ENCODE assay signal across 1 cellular context in the genomic region with DNA sequence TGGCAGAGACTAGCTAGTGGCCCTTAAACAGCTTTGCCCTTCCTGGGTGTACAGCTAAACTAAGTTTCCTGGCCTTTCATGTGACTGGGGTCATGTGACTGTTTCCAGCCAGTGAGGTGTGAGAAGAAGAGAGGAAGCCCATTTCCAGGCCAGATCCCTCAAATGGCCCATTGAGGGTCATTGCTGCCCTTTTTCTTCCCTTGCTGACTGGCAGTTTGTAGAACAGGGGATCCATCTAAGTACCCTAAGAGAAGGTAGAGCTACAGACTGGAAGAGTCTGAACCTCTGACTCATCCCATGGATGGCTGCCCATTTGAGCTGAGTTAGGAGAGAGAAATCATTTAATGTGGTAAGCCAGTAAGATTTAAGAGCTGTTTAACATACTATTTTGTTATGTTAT.
TF ChIP-seq lines count a peak whose summit lies in the region.

No MANE protein-coding gene starts in this region.

TF ChIP-seq in K562, 482 proteins besides CTCF, POLR2A, EP300 and RAD21 (continues in another document):
- peak; percentile 96 for TF ChIP-seq TOE1 (IDR thresholded peaks at IDR 0.05; ENCODE audit: borderline replicate concordance)
- TF ChIP-seq TOE1 (CRISPR knock-in tag; IDR thresholded peaks at IDR 0.05; ENCODE audit: borderline replicate concordance, low read depth) = no peak
- peak; percentile 89 for TF ChIP-seq ZNF175 (CRISPR knock-in tag; IDR thresholded peaks at IDR 0.05; ENCODE audit: low read depth)
- TF ChIP-seq, protein P1, sequence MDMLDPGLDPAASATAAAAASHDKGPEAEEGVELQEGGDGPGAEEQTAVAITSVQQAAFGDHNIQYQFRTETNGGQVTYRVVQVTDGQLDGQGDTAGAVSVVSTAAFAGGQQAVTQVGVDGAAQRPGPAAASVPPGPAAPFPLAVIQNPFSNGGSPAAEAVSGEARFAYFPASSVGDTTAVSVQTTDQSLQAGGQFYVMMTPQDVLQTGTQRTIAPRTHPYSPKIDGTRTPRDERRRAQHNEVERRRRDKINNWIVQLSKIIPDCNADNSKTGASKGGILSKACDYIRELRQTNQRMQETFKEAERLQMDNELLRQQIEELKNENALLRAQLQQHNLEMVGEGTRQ (CRISPR knock-in tag; IDR thresholded peaks at IDR 0.05) = peak; percentile 92
- no peak for TF ChIP-seq POLR2B (IDR thresholded peaks at IDR 0.05; ENCODE audit: low read depth, partially characterized antibody)
- 0 out of 2 replicates have a peak, but pooled peaks have one; percentile 62 for TF ChIP-seq POLR2AphosphoS2 (IDR thresholded peaks at IDR 0.05; ENCODE audit: low read length)
- no peak for TF ChIP-seq ZFP1 (CRISPR knock-in tag; IDR thresholded peaks at IDR 0.05)
- TF ChIP-seq, protein P2, sequence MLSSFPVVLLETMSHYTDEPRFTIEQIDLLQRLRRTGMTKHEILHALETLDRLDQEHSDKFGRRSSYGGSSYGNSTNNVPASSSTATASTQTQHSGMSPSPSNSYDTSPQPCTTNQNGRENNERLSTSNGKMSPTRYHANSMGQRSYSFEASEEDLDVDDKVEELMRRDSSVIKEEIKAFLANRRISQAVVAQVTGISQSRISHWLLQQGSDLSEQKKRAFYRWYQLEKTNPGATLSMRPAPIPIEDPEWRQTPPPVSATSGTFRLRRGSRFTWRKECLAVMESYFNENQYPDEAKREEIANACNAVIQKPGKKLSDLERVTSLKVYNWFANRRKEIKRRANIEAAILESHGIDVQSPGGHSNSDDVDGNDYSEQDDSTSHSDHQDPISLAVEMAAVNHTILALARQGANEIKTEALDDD (IDR thresholded peaks at IDR 0.05) = 0 out of 2 replicates have a peak, but pooled peaks have one; percentile 31
- TF ChIP-seq, protein P3, sequence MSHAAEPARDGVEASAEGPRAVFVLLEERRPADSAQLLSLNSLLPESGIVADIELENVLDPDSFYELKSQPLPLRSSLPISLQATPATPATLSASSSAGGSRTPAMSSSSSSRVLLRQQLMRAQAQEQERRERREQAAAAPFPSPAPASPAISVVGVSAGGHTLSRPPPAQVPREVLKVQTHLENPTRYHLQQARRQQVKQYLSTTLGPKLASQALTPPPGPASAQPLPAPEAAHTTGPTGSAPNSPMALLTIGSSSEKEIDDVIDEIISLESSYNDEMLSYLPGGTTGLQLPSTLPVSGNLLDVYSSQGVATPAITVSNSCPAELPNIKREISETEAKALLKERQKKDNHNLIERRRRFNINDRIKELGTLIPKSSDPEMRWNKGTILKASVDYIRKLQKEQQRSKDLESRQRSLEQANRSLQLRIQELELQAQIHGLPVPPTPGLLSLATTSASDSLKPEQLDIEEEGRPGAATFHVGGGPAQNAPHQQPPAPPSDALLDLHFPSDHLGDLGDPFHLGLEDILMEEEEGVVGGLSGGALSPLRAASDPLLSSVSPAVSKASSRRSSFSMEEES (CRISPR knock-in tag; IDR thresholded peaks at IDR 0.05) = peak; percentile 98
- TF ChIP-seq FOXK2 (conservative IDR thresholded peaks at IDR 0.05 in 1 of 2, IDR thresholded peaks at IDR 0.05 in 1 of 2; ENCODE audit: low read depth in 2 of 2) = 0 out of 4 replicates have a peak, but pooled peaks of 1 of the 2 experiments have one; percentile 40
- peak; percentile 40; the same call in 1 of the 2 replicates for TF ChIP-seq POLR2H (tag; IDR thresholded peaks at IDR 0.05; ENCODE audit: low read depth)
- TF ChIP-seq ZNF23 (CRISPR knock-in tag; IDR thresholded peaks at IDR 0.05) = 0 out of 2 replicates have a peak, but pooled peaks have one; percentile 18
- TF ChIP-seq, protein P4, sequence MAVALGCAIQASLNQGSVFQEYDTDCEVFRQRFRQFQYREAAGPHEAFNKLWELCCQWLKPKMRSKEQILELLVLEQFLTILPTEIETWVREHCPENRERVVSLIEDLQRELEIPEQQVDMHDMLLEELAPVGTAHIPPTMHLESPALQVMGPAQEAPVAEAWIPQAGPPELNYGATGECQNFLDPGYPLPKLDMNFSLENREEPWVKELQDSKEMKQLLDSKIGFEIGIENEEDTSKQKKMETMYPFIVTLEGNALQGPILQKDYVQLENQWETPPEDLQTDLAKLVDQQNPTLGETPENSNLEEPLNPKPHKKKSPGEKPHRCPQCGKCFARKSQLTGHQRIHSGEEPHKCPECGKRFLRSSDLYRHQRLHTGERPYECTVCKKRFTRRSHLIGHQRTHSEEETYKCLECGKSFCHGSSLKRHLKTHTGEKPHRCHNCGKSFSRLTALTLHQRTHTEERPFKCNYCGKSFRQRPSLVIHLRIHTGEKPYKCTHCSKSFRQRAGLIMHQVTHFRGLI (CRISPR knock-in tag; IDR thresholded peaks at IDR 0.05) = 0 out of 2 replicates have a peak, but pooled peaks have one; percentile 41
- peak; percentile 39 for TF ChIP-seq NFYB (IDR thresholded peaks at IDR 0.05; ENCODE audit: extremely low read depth, insufficient read length)
- TF ChIP-seq, protein P5, sequence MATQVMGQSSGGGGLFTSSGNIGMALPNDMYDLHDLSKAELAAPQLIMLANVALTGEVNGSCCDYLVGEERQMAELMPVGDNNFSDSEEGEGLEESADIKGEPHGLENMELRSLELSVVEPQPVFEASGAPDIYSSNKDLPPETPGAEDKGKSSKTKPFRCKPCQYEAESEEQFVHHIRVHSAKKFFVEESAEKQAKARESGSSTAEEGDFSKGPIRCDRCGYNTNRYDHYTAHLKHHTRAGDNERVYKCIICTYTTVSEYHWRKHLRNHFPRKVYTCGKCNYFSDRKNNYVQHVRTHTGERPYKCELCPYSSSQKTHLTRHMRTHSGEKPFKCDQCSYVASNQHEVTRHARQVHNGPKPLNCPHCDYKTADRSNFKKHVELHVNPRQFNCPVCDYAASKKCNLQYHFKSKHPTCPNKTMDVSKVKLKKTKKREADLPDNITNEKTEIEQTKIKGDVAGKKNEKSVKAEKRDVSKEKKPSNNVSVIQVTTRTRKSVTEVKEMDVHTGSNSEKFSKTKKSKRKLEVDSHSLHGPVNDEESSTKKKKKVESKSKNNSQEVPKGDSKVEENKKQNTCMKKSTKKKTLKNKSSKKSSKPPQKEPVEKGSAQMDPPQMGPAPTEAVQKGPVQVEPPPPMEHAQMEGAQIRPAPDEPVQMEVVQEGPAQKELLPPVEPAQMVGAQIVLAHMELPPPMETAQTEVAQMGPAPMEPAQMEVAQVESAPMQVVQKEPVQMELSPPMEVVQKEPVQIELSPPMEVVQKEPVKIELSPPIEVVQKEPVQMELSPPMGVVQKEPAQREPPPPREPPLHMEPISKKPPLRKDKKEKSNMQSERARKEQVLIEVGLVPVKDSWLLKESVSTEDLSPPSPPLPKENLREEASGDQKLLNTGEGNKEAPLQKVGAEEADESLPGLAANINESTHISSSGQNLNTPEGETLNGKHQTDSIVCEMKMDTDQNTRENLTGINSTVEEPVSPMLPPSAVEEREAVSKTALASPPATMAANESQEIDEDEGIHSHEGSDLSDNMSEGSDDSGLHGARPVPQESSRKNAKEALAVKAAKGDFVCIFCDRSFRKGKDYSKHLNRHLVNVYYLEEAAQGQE (CRISPR knock-in tag; IDR thresholded peaks at IDR 0.05; ENCODE audit: low read depth) = 0 out of 2 replicates have a peak, but pooled peaks have one; percentile 51
- no peak for TF ChIP-seq NR2C2 (CRISPR knock-in tag; IDR thresholded peaks at IDR 0.05)
- 0 out of 2 replicates have a peak, but pooled peaks have one; percentile 43 for TF ChIP-seq NR2C2 (tag; IDR thresholded peaks at IDR 0.05)
- TF ChIP-seq CSDE1 (IDR thresholded peaks at IDR 0.05) = no peak
- TF ChIP-seq, protein P6, sequence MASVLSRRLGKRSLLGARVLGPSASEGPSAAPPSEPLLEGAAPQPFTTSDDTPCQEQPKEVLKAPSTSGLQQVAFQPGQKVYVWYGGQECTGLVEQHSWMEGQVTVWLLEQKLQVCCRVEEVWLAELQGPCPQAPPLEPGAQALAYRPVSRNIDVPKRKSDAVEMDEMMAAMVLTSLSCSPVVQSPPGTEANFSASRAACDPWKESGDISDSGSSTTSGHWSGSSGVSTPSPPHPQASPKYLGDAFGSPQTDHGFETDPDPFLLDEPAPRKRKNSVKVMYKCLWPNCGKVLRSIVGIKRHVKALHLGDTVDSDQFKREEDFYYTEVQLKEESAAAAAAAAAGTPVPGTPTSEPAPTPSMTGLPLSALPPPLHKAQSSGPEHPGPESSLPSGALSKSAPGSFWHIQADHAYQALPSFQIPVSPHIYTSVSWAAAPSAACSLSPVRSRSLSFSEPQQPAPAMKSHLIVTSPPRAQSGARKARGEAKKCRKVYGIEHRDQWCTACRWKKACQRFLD (CRISPR knock-in tag; IDR thresholded peaks at IDR 0.05) = peak; percentile 55; the same call in 1 of the 2 replicates
- TF ChIP-seq FOS (IDR thresholded peaks at IDR 0.05; ENCODE audit: extremely low read depth, insufficient read length) = peak; percentile 43
- peak; percentile 41; the same call in 1 of the 2 replicates for TF ChIP-seq DMBX1 (CRISPR knock-in tag; IDR thresholded peaks at IDR 0.05; ENCODE audit: borderline replicate concordance)
- TF ChIP-seq C11orf30 (IDR thresholded peaks at IDR 0.05; ENCODE audit: low read depth) = peak; percentile 23; the same call in 1 of the 2 replicates
- TF ChIP-seq CBFA2T2 (conservative IDR thresholded peaks at IDR 0.05) = peak; percentile 84
- peak; percentile 32; the same call in 1 of the 2 replicates for TF ChIP-seq FOSL1 (tag; conservative IDR thresholded peaks at IDR 0.05)
- no peak for TF ChIP-seq ARID2 (IDR thresholded peaks at IDR 0.05)
- TF ChIP-seq ZNF347 (CRISPR knock-in tag; IDR thresholded peaks at IDR 0.05; ENCODE audit: low read depth) = no peak
- TF ChIP-seq GABPB1 (CRISPR knock-in tag; IDR thresholded peaks at IDR 0.05) = peak; percentile 32; the same call in 1 of the 2 replicates
- TF ChIP-seq, protein P7, sequence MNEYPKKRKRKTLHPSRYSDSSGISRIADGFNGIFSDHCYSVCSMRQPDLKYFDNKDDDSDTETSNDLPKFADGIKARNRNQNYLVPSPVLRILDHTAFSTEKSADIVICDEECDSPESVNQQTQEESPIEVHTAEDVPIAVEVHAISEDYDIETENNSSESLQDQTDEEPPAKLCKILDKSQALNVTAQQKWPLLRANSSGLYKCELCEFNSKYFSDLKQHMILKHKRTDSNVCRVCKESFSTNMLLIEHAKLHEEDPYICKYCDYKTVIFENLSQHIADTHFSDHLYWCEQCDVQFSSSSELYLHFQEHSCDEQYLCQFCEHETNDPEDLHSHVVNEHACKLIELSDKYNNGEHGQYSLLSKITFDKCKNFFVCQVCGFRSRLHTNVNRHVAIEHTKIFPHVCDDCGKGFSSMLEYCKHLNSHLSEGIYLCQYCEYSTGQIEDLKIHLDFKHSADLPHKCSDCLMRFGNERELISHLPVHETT (CRISPR knock-in tag; conservative IDR thresholded peaks at IDR 0.05 in 1 of 2, IDR thresholded peaks at IDR 0.05 in 1 of 2) = 0 out of 4 replicates have a peak, but pooled peaks of 1 of the 2 experiments have one; percentile 39
- TF ChIP-seq CHD4 (IDR thresholded peaks at IDR 0.05; ENCODE audit: insufficient read depth, insufficient replicate concordance, low read depth, low read length, poor library complexity, severe bottlenecking) = no peak
- peak; percentile 91 for TF ChIP-seq PHF20 (IDR thresholded peaks at IDR 0.05; ENCODE audit: partially characterized antibody)
- peak; percentile 72; the same call in 1 of the 2 replicates for TF ChIP-seq ZNF584 (CRISPR knock-in tag; IDR thresholded peaks at IDR 0.05; ENCODE audit: low read depth)
- 0 out of 2 replicates have a peak, but pooled peaks have one; percentile 68 for TF ChIP-seq ZNF589 (CRISPR knock-in tag; IDR thresholded peaks at IDR 0.05; ENCODE audit: low read depth)
- TF ChIP-seq L3MBTL2 (IDR thresholded peaks at IDR 0.05) = peak; percentile 46; the same call in 1 of the 2 replicates
- TF ChIP-seq ZNF79 (CRISPR knock-in tag; IDR thresholded peaks at IDR 0.05; ENCODE audit: low read depth) = peak; percentile 45; the same call in 1 of the 2 replicates
- peak; percentile 8; the same call in 1 of the 2 replicates for TF ChIP-seq CXXC5 (CRISPR knock-in tag; IDR thresholded peaks at IDR 0.05)
- TF ChIP-seq, protein P8, sequence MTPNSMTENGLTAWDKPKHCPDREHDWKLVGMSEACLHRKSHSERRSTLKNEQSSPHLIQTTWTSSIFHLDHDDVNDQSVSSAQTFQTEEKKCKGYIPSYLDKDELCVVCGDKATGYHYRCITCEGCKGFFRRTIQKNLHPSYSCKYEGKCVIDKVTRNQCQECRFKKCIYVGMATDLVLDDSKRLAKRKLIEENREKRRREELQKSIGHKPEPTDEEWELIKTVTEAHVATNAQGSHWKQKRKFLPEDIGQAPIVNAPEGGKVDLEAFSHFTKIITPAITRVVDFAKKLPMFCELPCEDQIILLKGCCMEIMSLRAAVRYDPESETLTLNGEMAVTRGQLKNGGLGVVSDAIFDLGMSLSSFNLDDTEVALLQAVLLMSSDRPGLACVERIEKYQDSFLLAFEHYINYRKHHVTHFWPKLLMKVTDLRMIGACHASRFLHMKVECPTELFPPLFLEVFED (CRISPR knock-in tag; conservative IDR thresholded peaks at IDR 0.05) = no peak
- no peak for TF ChIP-seq NR2C1 (IDR thresholded peaks at IDR 0.05)
- no peak for TF ChIP-seq NR2C1 (tag; IDR thresholded peaks at IDR 0.05)
- TF ChIP-seq, protein P9, sequence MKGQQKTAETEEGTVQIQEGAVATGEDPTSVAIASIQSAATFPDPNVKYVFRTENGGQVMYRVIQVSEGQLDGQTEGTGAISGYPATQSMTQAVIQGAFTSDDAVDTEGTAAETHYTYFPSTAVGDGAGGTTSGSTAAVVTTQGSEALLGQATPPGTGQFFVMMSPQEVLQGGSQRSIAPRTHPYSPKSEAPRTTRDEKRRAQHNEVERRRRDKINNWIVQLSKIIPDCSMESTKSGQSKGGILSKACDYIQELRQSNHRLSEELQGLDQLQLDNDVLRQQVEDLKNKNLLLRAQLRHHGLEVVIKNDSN (CRISPR knock-in tag; IDR thresholded peaks at IDR 0.05) = peak; percentile 92
- TF ChIP-seq HCFC1 (IDR thresholded peaks at IDR 0.05; ENCODE audit: low read depth, low read length) = 0 out of 2 replicates have a peak, but pooled peaks have one; percentile 8
- TF ChIP-seq ELF1 (tag; IDR thresholded peaks at IDR 0.05) = peak; percentile 45; the same call in 1 of the 2 replicates
- peak; percentile 22; the same call in 1 of the 2 replicates for TF ChIP-seq ERF (CRISPR knock-in tag; IDR thresholded peaks at IDR 0.05)
- no peak for TF ChIP-seq PHTF2 (CRISPR knock-in tag; IDR thresholded peaks at IDR 0.05)
- TF ChIP-seq RAD51 (IDR thresholded peaks at IDR 0.05; ENCODE audit: borderline replicate concordance, low read depth) = peak; percentile 96
- TF ChIP-seq, protein P10, sequence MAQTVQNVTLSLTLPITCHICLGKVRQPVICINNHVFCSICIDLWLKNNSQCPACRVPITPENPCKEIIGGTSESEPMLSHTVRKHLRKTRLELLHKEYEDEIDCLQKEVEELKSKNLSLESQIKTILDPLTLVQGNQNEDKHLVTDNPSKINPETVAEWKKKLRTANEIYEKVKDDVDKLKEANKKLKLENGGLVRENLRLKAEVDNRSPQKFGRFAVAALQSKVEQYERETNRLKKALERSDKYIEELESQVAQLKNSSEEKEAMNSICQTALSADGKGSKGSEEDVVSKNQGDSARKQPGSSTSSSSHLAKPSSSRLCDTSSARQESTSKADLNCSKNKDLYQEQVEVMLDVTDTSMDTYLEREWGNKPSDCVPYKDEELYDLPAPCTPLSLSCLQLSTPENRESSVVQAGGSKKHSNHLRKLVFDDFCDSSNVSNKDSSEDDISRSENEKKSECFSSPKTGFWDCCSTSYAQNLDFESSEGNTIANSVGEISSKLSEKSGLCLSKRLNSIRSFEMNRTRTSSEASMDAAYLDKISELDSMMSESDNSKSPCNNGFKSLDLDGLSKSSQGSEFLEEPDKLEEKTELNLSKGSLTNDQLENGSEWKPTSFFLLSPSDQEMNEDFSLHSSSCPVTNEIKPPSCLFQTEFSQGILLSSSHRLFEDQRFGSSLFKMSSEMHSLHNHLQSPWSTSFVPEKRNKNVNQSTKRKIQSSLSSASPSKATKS (CRISPR knock-in tag; IDR thresholded peaks at IDR 0.05) = 0 out of 2 replicates have a peak, but pooled peaks have one; percentile 11
- TF ChIP-seq ZNF134 (CRISPR knock-in tag; conservative IDR thresholded peaks at IDR 0.05) = 0 out of 2 replicates have a peak, but pooled peaks have one; percentile 14
- TF ChIP-seq ZNF75A (CRISPR knock-in tag; IDR thresholded peaks at IDR 0.05) = peak; percentile 24; the same call in 1 of the 2 replicates
